In the genomic region with DNA sequence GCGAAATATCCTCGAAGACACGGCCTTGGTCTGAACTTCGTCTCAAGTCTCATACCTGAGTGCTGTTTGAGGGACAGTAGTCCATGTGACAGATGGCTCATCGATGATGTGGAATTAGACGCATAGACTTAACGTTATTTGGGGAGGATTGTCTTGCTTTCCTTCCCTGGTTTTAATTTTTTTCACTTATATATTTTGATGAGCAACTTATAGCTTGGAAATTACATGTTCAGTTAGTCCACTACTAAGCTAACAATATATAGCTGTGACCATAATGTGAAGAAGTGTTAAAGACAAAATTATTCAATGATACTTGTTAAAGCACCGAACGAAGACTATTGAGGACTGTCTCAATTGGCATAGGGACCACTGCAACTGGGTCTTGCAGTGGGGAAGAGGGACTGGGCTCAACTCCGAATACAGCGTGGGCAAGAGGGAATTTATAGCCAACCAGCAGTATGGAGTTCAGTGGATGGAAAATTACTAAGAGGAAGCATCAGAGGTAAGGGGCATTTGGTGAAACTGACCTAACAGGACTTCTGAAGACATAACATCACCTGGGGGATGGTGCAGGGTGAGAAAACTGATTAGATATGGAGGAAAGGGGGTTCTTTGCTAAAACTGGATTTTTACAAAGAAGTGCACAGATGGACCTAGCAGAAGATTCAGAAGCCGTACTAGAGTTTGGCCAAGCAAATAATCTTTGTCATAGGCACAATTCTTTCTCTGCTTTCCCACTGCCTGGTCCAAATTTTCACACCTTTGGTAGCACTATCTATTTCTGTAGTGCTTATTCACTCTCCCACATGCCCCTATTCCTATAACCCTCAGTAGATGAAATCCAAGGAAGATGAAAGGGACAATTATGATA, we compare ENCODE assay signal across 8 cellular contexts. TPM values are rescaled to one million over a fixed set of nuclear protein-coding genes. Genes with fewer than 3 reads are reported as not detected.
DNase-seq lines count a peak whose midpoint lies in the region; ATAC-seq and TF ChIP-seq lines count a peak whose summit lies in the region.

No MANE protein-coding gene starts in this region.

- POLR2A ChIA-PET in activated CD4-positive, alpha-beta T cell treated with anti-CD3 and anti-CD28 coated beads, Interleukin-2, amount 10 ng/mL, durations not matched to agents 7 days and 5 days (lab: Charles Lee), result no interaction called here
- POLR2A ChIA-PET in HEK293T (lab: Yijun Ruan, JAX), result interaction anchor here (2.4 kb wide), 1 partner anchor 7 kb away, joined by 8 read pairs; the partner anchor contains the start of gene MED21
- POLR2A ChIA-PET in GM10248 (lab: Yijun Ruan, JAX), result interaction anchor here (1.0 kb wide), 1 partner anchor 229 kb away, joined by 3 read pairs; the partner anchor contains the start of gene STK38L

- H3K9me3 Mint-ChIP-seq in activated CD4-positive, alpha-beta T cell treated with anti-CD3 and anti-CD28 coated beads, Interleukin-2, amount 10 ng/mL, durations not matched to agents 7 days and 5 days, result no peaks in the 10 kb centered on the region

- H3K4me2 ChIP-seq in SU-DHL-6 (ENCODE audit: low read depth, low read length, poor library complexity, severe bottlenecking), result peak overlapping the region; percentile 75

- H4K20me1 ChIP-seq in SU-DHL-6 (ENCODE audit: low read depth, low read length), result no peaks in the 10 kb centered on the region

- peaks cover 12% of the 10 kb centered on the region; the same call in 1 of the 2 replicates for H3K79me2 ChIP-seq in SU-DHL-6 (ENCODE audit: insufficient read depth, low read length)

- H3K36me3 ChIP-seq in SU-DHL-6 (ENCODE audit: low read length), result no peaks in the 10 kb centered on the region

- H3K9me3 ChIP-seq in SU-DHL-6 (ENCODE audit: insufficient read depth, low read length), result no peaks in the 10 kb centered on the region

- peak; percentile 19 for ATAC-seq in sciatic nerve

- H3K9ac ChIP-seq in SU-DHL-6 (ENCODE audit: low read length), result peak overlapping the region; percentile 76

- CTCF ChIA-PET in activated CD4-positive, alpha-beta T cell treated with anti-CD3 and anti-CD28 coated beads, Interleukin-2, amount 10 ng/mL, durations not matched to agents 7 days and 5 days (lab: Charles Lee), result interaction anchor here (0.6 to 4.4 kb wide), 11 partner anchors 8 to 637 kb away, joined by 3 to 31 read pairs (median 4); partner anchors contain the start of gene ITPR2
- CTCF ChIA-PET in HEK293T (lab: Yijun Ruan, JAX), result interaction anchor here (0.7 to 2.3 kb wide), 7 partner anchors 14 to 691 kb away, joined by 3 to 10 read pairs (median 3); no protein-coding TSS in a partner anchor
- CTCF ChIA-PET in GM10248 (lab: Yijun Ruan, JAX), result interaction anchor here (0.7 to 6.5 kb wide), 35 partner anchors 9 to 690 kb away, joined by 3 to 57 read pairs (median 4); partner anchors contain the start of genes BMAL2, ITPR2 and MED21

- peak overlapping the region; percentile 94 for H3K4me3 Mint-ChIP-seq in activated CD4-positive, alpha-beta T cell treated with anti-CD3 and anti-CD28 coated beads, Interleukin-2, amount 10 ng/mL, durations not matched to agents 7 days and 5 days

- peaks cover 12% of the 10 kb centered on the region for H3K36me3 Mint-ChIP-seq in activated CD4-positive, alpha-beta T cell treated with anti-CD3 and anti-CD28 coated beads, Interleukin-2, amount 10 ng/mL, durations not matched to agents 7 days and 5 days (ENCODE audit: low read depth)

- peaks cover 6% of the 10 kb centered on the region; the same call in 1 of the 2 replicates for H3F3A ChIP-seq in SU-DHL-6 (ENCODE audit: insufficient read depth)

- H3K27me3 ChIP-seq in SU-DHL-6 (ENCODE audit: low read length), result no peaks in the 10 kb centered on the region

- peak overlapping the region; percentile 62 for H3K27ac ChIP-seq in SU-DHL-6 (ENCODE audit: low read depth, low read length)

- H3K9me2 ChIP-seq in SU-DHL-6 (replicated peaks; ENCODE audit: insufficient read depth, low read length), result no peaks in the 10 kb centered on the region

- H3K27me3 Mint-ChIP-seq in activated CD4-positive, alpha-beta T cell treated with anti-CD3 and anti-CD28 coated beads, Interleukin-2, amount 10 ng/mL, durations not matched to agents 7 days and 5 days, result peaks cover under 1% of the 10 kb centered on the region

- no peak for TF ChIP-seq CTCF in SU-DHL-6 (IDR thresholded peaks at IDR 0.05; ENCODE audit: insufficient read depth, low read length, poor library complexity, severe bottlenecking)
- TF ChIP-seq CTCF in fibroblast of the aortic adventitia (IDR thresholded peaks at IDR 0.05; ENCODE audit: insufficient read depth, low read length), result no peak
- no peak for TF ChIP-seq CTCF in GM10248 (IDR thresholded peaks at IDR 0.05; ENCODE audit: control extremely low read depth, extremely low read depth, low read depth, missing control alignments)

- peak overlapping the region; percentile 48 for H3K4me3 ChIP-seq in SU-DHL-6 (ENCODE audit: insufficient read depth, low read length, poor library complexity, severe bottlenecking)
- peak overlapping the region; percentile 90 for H3K4me3 ChIP-seq in fibroblast of the aortic adventitia (ENCODE audit: low read depth, low read length)

- H3K27ac Mint-ChIP-seq in activated CD4-positive, alpha-beta T cell treated with anti-CD3 and anti-CD28 coated beads, Interleukin-2, amount 10 ng/mL, durations not matched to agents 7 days and 5 days, result peak overlapping the region; percentile 98

- H3K4me1 Mint-ChIP-seq in activated CD4-positive, alpha-beta T cell treated with anti-CD3 and anti-CD28 coated beads, Interleukin-2, amount 10 ng/mL, durations not matched to agents 7 days and 5 days, result peaks cover 51% of the 10 kb centered on the region

- intact Hi-C loops in sciatic nerve (cut with DNase I), result loop anchor here (10.0 kb wide), 1 partner anchor 290 kb away; no protein-coding TSS in a partner anchor

- peak overlapping the region; percentile 98 for H2AFZ ChIP-seq in SU-DHL-6 (ENCODE audit: low read depth, low read length, severe bottlenecking)

- no peak for DNase-seq in activated CD4-positive, alpha-beta T cell treated with anti-CD3 and anti-CD28 coated beads, Interleukin-2, amount 10 ng/mL, durations not matched to agents 7 days and 5 days
- no peak for DNase-seq in activated CD4-positive, alpha-beta T cell treated with anti-CD3 and anti-CD28 coated beads for 4 hours
- no peak for DNase-seq in fibroblast of the aortic adventitia (ENCODE audit: low read depth)
- DNase-seq in sciatic nerve (ENCODE audit: low spot score), result no peak
- no peak for DNase-seq in HEK293T (ENCODE audit: extremely low spot score)
- no peak for DNase-seq in GM10248 (ENCODE audit: extremely low spot score)
- no peak for DNase-seq in A172 (ENCODE audit: low spot score)

TF ChIP-seq in HEK293T, 16 proteins besides CTCF, POLR2A, EP300 and RAD21:
- no peak for TF ChIP-seq SP1 (IDR thresholded peaks at IDR 0.05)
- no peak for TF ChIP-seq ZNF384 (IDR thresholded peaks at IDR 0.05)

RNA-seq across cellular contexts. Expression of gene TM7SF3, which starts 0.9 kb away (rescaled TPM):
- 10 to 100 TPM; 46.1 to 58.8 TPM for total RNA-seq in activated CD4-positive, alpha-beta T cell treated with anti-CD3 and anti-CD28 coated beads, Interleukin-2, amount 10 ng/mL, durations not matched to agents 7 days and 5 days
- total RNA-seq in fibroblast of the aortic adventitia (ENCODE audit: low replicate concordance) (41.8 and 67.7 TPM in 2 replicates), sciatic nerve (58.9 TPM)
- 99.1 and 254 TPM in 2 replicates for total RNA-seq in A172 (2014; rRNA removed; shearing (Covaris generic))

RNA-seq across cellular contexts. Expression of gene MED21, which starts 7.3 kb away (rescaled TPM):
- 10 to 100 TPM; 36.7 to 48.2 TPM for total RNA-seq in activated CD4-positive, alpha-beta T cell treated with anti-CD3 and anti-CD28 coated beads, Interleukin-2, amount 10 ng/mL, durations not matched to agents 7 days and 5 days
- 17.2 and 87.1 TPM in 2 replicates for total RNA-seq in fibroblast of the aortic adventitia (ENCODE audit: low replicate concordance)
- total RNA-seq in sciatic nerve, result 67.7 TPM
- total RNA-seq in A172 (2014; rRNA removed; shearing (Covaris generic)), result 72.5 and 102 TPM in 2 replicates
